ENCODE assay signal across 25 cellular contexts in genomic region chr1:108669679-108670078, GRCh38. TPM values are rescaled to one million over a fixed set of nuclear protein-coding genes. Genes with fewer than 3 reads are reported as not detected.
DNase-seq lines count a peak whose midpoint lies in the region; ATAC-seq and TF ChIP-seq lines count a peak whose summit lies in the region.
"Had no signal": no experiment of that assay in that cellular context is flagged by ENCODE, and none has a peak within 500 bp of the region (broad histone marks: within the 10 kb centered on the region; RNA-seq: fewer than 3 reads in every experiment).

No MANE protein-coding gene starts in this region.

- H3K27me3 Mint-ChIP-seq in activated CD4-positive, alpha-beta T cell treated with anti-CD3 and anti-CD28 coated beads for 36 hours, result peaks cover 2% of the 10 kb centered on the region
- peaks cover 13% of the 10 kb centered on the region for H3K27me3 Mint-ChIP-seq in CD4-positive, CD25-positive, alpha-beta regulatory T cell
- H3K27me3 Mint-ChIP-seq in activated CD4-positive, alpha-beta memory T cell treated with anti-CD3 and anti-CD28 coated beads for 36 hours, result peaks cover 1% of the 10 kb centered on the region
- H3K27me3 Mint-ChIP-seq in activated naive CD8-positive, alpha-beta T cell treated with anti-CD3 and anti-CD28 coated beads, Interleukin-2, amount 50 U/mL, for 24 hours, result no peaks in the 10 kb centered on the region
- H3K27me3 Mint-ChIP-seq in WTC11 (ENCODE audit: low read depth), result no peaks in the 10 kb centered on the region; the same call in none of the 2 replicates

- peak overlapping the region; percentile 39 for H3K27ac Mint-ChIP-seq in activated CD4-positive, alpha-beta T cell treated with anti-CD3 and anti-CD28 coated beads for 36 hours
- peak overlapping the region in 2 of 3 donors; percentile 27 to 83 for H3K27ac Mint-ChIP-seq in CD4-positive, CD25-positive, alpha-beta regulatory T cell
- peak overlapping the region; percentile 73 for H3K27ac Mint-ChIP-seq in activated CD4-positive, alpha-beta memory T cell treated with anti-CD3 and anti-CD28 coated beads for 36 hours
- peak overlapping the region; percentile 77 for H3K27ac Mint-ChIP-seq in activated naive CD8-positive, alpha-beta T cell treated with anti-CD3 and anti-CD28 coated beads, Interleukin-2, amount 50 U/mL, for 24 hours
- H3K27ac Mint-ChIP-seq in WTC11, result no peak overlapping the region

- H3K27me3 ChIP-seq in CD4-positive, CD25-positive, alpha-beta regulatory T cell (ENCODE audit: control insufficient read depth, insufficient read depth, low read length), result peaks cover 2% of the 10 kb centered on the region
- H3K27me3 ChIP-seq: SJSA1 had no signal

- peak; percentile 33 for DNase-seq in activated CD4-positive, alpha-beta T cell treated with anti-CD3 and anti-CD28 coated beads for 36 hours
- no peak for DNase-seq in activated CD4-positive, alpha-beta T cell treated with anti-CD3 and anti-CD28 coated beads, Interleukin-2, amount 50 U/mL, for 1 hour
- no peak for DNase-seq in CD4-positive, CD25-positive, alpha-beta regulatory T cell
- peak; percentile 44 for DNase-seq in activated CD4-positive, alpha-beta memory T cell treated with anti-CD3 and anti-CD28 coated beads for 36 hours
- DNase-seq in activated naive CD8-positive, alpha-beta T cell treated with anti-CD3 and anti-CD28 coated beads, Interleukin-2, amount 50 U/mL, for 24 hours, result no peak
- DNase-seq in WTC11 (ENCODE audit: low spot score) (no peak), NCI-H187 (lab: John Stamatoyannopoulos, UW) (no peak)
- DNase-seq: DMS153; KBM-7; MV-4-11; NCI-H1105 treated with DMSO at 0.1 percent for 48 hours; NCI-H2029 treated with DMSO at 0.1 percent for 48 hours; NCI-H446 treated with DMSO at 0.1 percent for 48 hours; NCI-H526; NK-92 treated with Interleukin-12 subunit alpha and Interleukin-12 subunit beta, amount 100 ng/mL, for 24 hours; Right ventricle myocardium superior; RPMI8226 had no signal

- ATAC-seq in activated CD4-positive, alpha-beta T cell treated with anti-CD3 and anti-CD28 coated beads for 36 hours, result peak; percentile 54
- no peak for ATAC-seq in CD4-positive, CD25-positive, alpha-beta regulatory T cell (ENCODE audit: low read depth in 2 of 2)
- ATAC-seq in activated naive CD8-positive, alpha-beta T cell treated with anti-CD3 and anti-CD28 coated beads, Interleukin-2, amount 50 U/mL, for 24 hours, result peak; percentile 40
- ATAC-seq in WTC11, result no peak
- ATAC-seq in esophagus mucosa, result no peak
- ATAC-seq: HCT116 had no signal

- POLR2A ChIA-PET in activated CD4-positive, alpha-beta T cell treated with anti-CD3 and anti-CD28 coated beads for 36 hours (lab: Charles Lee), result no interaction called here
- POLR2A ChIA-PET in activated CD4-positive, alpha-beta memory T cell treated with anti-CD3 and anti-CD28 coated beads for 36 hours (lab: Charles Lee), result interaction anchor here (0.8 to 2.1 kb wide), 3 partner anchors 8 to 22 kb away, joined by 3 to 9 read pairs (median 8); partner anchors contain the start of genes HENMT1 and PRPF38B
- POLR2A ChIA-PET in WTC11 (lab: Charles Lee), result no interaction called here

- H3K27ac ChIP-seq in CD4-positive, CD25-positive, alpha-beta regulatory T cell (ENCODE audit: insufficient read depth, low read length, poor library complexity, severe bottlenecking), result no peak overlapping the region
- H3K27ac ChIP-seq: SJSA1 had no signal

- peaks cover 5% of the 10 kb centered on the region for H3K4me1 ChIP-seq in CD4-positive, CD25-positive, alpha-beta regulatory T cell (ENCODE audit: control insufficient read depth, insufficient read depth, low read length, poor library complexity, severe bottlenecking)
- H3K4me1 ChIP-seq: SJSA1 had no signal

- CTCF ChIA-PET in activated CD4-positive, alpha-beta T cell treated with anti-CD3 and anti-CD28 coated beads for 36 hours (lab: Charles Lee), result interaction anchor here (0.6 to 2.7 kb wide), 3 partner anchors 9 to 62 kb away, joined by 3 to 7 read pairs (median 3); no protein-coding TSS in a partner anchor
- CTCF ChIA-PET in activated CD4-positive, alpha-beta memory T cell treated with anti-CD3 and anti-CD28 coated beads for 36 hours (lab: Charles Lee), result no interaction called here
- CTCF ChIA-PET in WTC11 (lab: Charles Lee), result no interaction called here

- no peaks in the 10 kb centered on the region for H3K36me3 ChIP-seq in CD4-positive, CD25-positive, alpha-beta regulatory T cell (ENCODE audit: control insufficient read depth, insufficient read depth, low read length)
- H3K36me3 ChIP-seq: SJSA1 had no signal

- no peaks in the 10 kb centered on the region for H3K9me3 ChIP-seq in CD4-positive, CD25-positive, alpha-beta regulatory T cell (ENCODE audit: control insufficient read depth in 2 of 2, low read length in 2 of 2)
- H3K9me3 ChIP-seq: SJSA1 had no signal

- H3K4me3 Mint-ChIP-seq in activated CD4-positive, alpha-beta T cell treated with anti-CD3 and anti-CD28 coated beads for 36 hours, result no peak overlapping the region
- H3K4me3 Mint-ChIP-seq in CD4-positive, CD25-positive, alpha-beta regulatory T cell, result no peak overlapping the region
- H3K4me3 Mint-ChIP-seq in activated CD4-positive, alpha-beta memory T cell treated with anti-CD3 and anti-CD28 coated beads for 36 hours, result peak overlapping the region; percentile 6
- no peak overlapping the region for H3K4me3 Mint-ChIP-seq in activated naive CD8-positive, alpha-beta T cell treated with anti-CD3 and anti-CD28 coated beads, Interleukin-2, amount 50 U/mL, for 24 hours
- no peak overlapping the region for H3K4me3 Mint-ChIP-seq in WTC11

- H3K4me3 ChIP-seq in CD4-positive, CD25-positive, alpha-beta regulatory T cell (ENCODE audit: low read depth, low read length), result no peak overlapping the region
- H3K4me3 ChIP-seq: SJSA1 had no signal

- H3K9me3 Mint-ChIP-seq in activated CD4-positive, alpha-beta T cell treated with anti-CD3 and anti-CD28 coated beads for 36 hours (ENCODE audit: low read depth), result no peaks in the 10 kb centered on the region
- H3K9me3 Mint-ChIP-seq in CD4-positive, CD25-positive, alpha-beta regulatory T cell, result no peaks in the 10 kb centered on the region
- H3K9me3 Mint-ChIP-seq in activated CD4-positive, alpha-beta memory T cell treated with anti-CD3 and anti-CD28 coated beads for 36 hours, result no peaks in the 10 kb centered on the region
- no peaks in the 10 kb centered on the region for H3K9me3 Mint-ChIP-seq in activated naive CD8-positive, alpha-beta T cell treated with anti-CD3 and anti-CD28 coated beads, Interleukin-2, amount 50 U/mL, for 24 hours
- H3K9me3 Mint-ChIP-seq in WTC11, result peaks cover 28% of the 10 kb centered on the region

- no peak for TF ChIP-seq CTCF in WTC11 (IDR thresholded peaks at IDR 0.05)

- intact Hi-C loops in activated CD4-positive, alpha-beta T cell treated with anti-CD3 and anti-CD28 coated beads for 36 hours (cut with DNase I, micrococcal nuclease), result loop anchor here in 1 of 2 experiments (2.0 kb wide), 1 partner anchor 15 kb away; no protein-coding TSS in a partner anchor
- intact Hi-C loops in activated CD4-positive, alpha-beta memory T cell treated with anti-CD3 and anti-CD28 coated beads for 36 hours (cut with micrococcal nuclease), result no loop called here

- H3K36me3 Mint-ChIP-seq in activated CD4-positive, alpha-beta T cell treated with anti-CD3 and anti-CD28 coated beads for 36 hours (ENCODE audit: low read depth), result no peaks in the 10 kb centered on the region
- H3K36me3 Mint-ChIP-seq in CD4-positive, CD25-positive, alpha-beta regulatory T cell, result peaks cover 5% of the 10 kb centered on the region
- H3K36me3 Mint-ChIP-seq in activated CD4-positive, alpha-beta memory T cell treated with anti-CD3 and anti-CD28 coated beads for 36 hours, result no peaks in the 10 kb centered on the region
- no peaks in the 10 kb centered on the region for H3K36me3 Mint-ChIP-seq in activated naive CD8-positive, alpha-beta T cell treated with anti-CD3 and anti-CD28 coated beads, Interleukin-2, amount 50 U/mL, for 24 hours (ENCODE audit: low read depth)
- peaks cover 4% of the 10 kb centered on the region for H3K36me3 Mint-ChIP-seq in WTC11

- peaks cover 14% of the 10 kb centered on the region for H3K4me1 Mint-ChIP-seq in activated CD4-positive, alpha-beta T cell treated with anti-CD3 and anti-CD28 coated beads for 36 hours
- H3K4me1 Mint-ChIP-seq in CD4-positive, CD25-positive, alpha-beta regulatory T cell, result peaks cover 0 to 19% (median 4%) of the 10 kb centered on the region in 4 donors
- peaks cover 16% of the 10 kb centered on the region for H3K4me1 Mint-ChIP-seq in activated CD4-positive, alpha-beta memory T cell treated with anti-CD3 and anti-CD28 coated beads for 36 hours (ENCODE audit: low read depth)
- peaks cover 27% of the 10 kb centered on the region for H3K4me1 Mint-ChIP-seq in activated naive CD8-positive, alpha-beta T cell treated with anti-CD3 and anti-CD28 coated beads, Interleukin-2, amount 50 U/mL, for 24 hours
- no peaks in the 10 kb centered on the region for H3K4me1 Mint-ChIP-seq in WTC11

RNA-seq across cellular contexts. Expression of gene HENMT1, which starts 8.8 kb away (rescaled TPM):
- 10 to 100 TPM; 14.6 to 20.6 TPM for total RNA-seq in activated CD4-positive, alpha-beta T cell treated with anti-CD3 and anti-CD28 coated beads for 36 hours
- 7.8 TPM for total RNA-seq in CD4-positive, CD25-positive, alpha-beta regulatory T cell
- polyA plus RNA-seq in CD4-positive, CD25-positive, alpha-beta regulatory T cell, result 10 to 100 TPM; 23.6 to 36.1 (median 29.8) TPM
- 10 to 100 TPM; 25.6 to 25.8 TPM for total RNA-seq in activated CD4-positive, alpha-beta memory T cell treated with anti-CD3 and anti-CD28 coated beads for 36 hours
- total RNA-seq in WTC11 (2021) (4.6 to 5.3 TPM (median 4.7 TPM) in 3 replicates), esophagus mucosa (2.2 TPM)
- total RNA-seq: A172, H4, MCF 10A had no signal

RNA-seq across cellular contexts. Expression of gene PRPF38B, which starts 22.4 kb away (rescaled TPM):
- 10 to 100 TPM; 57.9 to 61.1 TPM for total RNA-seq in activated CD4-positive, alpha-beta T cell treated with anti-CD3 and anti-CD28 coated beads for 36 hours
- total RNA-seq in CD4-positive, CD25-positive, alpha-beta regulatory T cell, result 132 TPM
- polyA plus RNA-seq in CD4-positive, CD25-positive, alpha-beta regulatory T cell, result 10 to 100 TPM; 18.9 to 31.4 (median 20.2) TPM
- 10 to 100 TPM; 57.0 to 63.5 TPM for total RNA-seq in activated CD4-positive, alpha-beta memory T cell treated with anti-CD3 and anti-CD28 coated beads for 36 hours
- total RNA-seq in WTC11 (2021) (42.8 to 50.5 TPM (median 43.0 TPM) in 3 replicates), esophagus mucosa (16.0 TPM)

RNA-seq across cellular contexts. Expression of gene FNDC7, which starts 43.0 kb away (rescaled TPM):
- under 1 TPM in 1 of 2 experiments, not detected in 1; 0.12 TPM for total RNA-seq in activated CD4-positive, alpha-beta T cell treated with anti-CD3 and anti-CD28 coated beads for 36 hours
- total RNA-seq in CD4-positive, CD25-positive, alpha-beta regulatory T cell, result 0.20 TPM
- polyA plus RNA-seq in CD4-positive, CD25-positive, alpha-beta regulatory T cell, result not detected
- total RNA-seq in activated CD4-positive, alpha-beta memory T cell treated with anti-CD3 and anti-CD28 coated beads for 36 hours, result not detected
- 0.28 to 0.71 TPM (median 0.50 TPM) in 3 replicates for total RNA-seq in WTC11 (2021)
- total RNA-seq in esophagus mucosa, result not detected
- total RNA-seq: A172, H4, LHCN-M2, MCF 10A, Right ventricle myocardium superior, SJSA1 had no signal
- polyA plus RNA-seq: BJ had no signal

Comparison
In these comparisons a context has a peak if more than half of its experiments do, and no peak if none do; other contexts are left out.
1. DNase-seq: peak in activated CD4-positive, alpha-beta T cell treated with anti-CD3 and anti-CD28 coated beads for 36 hours (single experiment) and activated CD4-positive, alpha-beta memory T cell treated with anti-CD3 and anti-CD28 coated beads for 36 hours (single experiment); none in activated CD4-positive, alpha-beta T cell treated with anti-CD3 and anti-CD28 coated beads, Interleukin-2, amount 50 U/mL, for 1 hour (single experiment), CD4-positive, CD25-positive, alpha-beta regulatory T cell (0 of 3), activated naive CD8-positive, alpha-beta T cell treated with anti-CD3 and anti-CD28 coated beads, Interleukin-2, amount 50 U/mL, for 24 hours (single experiment), WTC11 (single experiment) and NCI-H187 (0 of 2).
2. ATAC-seq: peak in activated CD4-positive, alpha-beta T cell treated with anti-CD3 and anti-CD28 coated beads for 36 hours (single experiment) and activated naive CD8-positive, alpha-beta T cell treated with anti-CD3 and anti-CD28 coated beads, Interleukin-2, amount 50 U/mL, for 24 hours (single experiment); none in CD4-positive, CD25-positive, alpha-beta regulatory T cell (0 of 2), WTC11 (single experiment) and esophagus mucosa (single experiment).